16 cellular contexts compared by ENCODE assay signal in the genomic region with DNA sequence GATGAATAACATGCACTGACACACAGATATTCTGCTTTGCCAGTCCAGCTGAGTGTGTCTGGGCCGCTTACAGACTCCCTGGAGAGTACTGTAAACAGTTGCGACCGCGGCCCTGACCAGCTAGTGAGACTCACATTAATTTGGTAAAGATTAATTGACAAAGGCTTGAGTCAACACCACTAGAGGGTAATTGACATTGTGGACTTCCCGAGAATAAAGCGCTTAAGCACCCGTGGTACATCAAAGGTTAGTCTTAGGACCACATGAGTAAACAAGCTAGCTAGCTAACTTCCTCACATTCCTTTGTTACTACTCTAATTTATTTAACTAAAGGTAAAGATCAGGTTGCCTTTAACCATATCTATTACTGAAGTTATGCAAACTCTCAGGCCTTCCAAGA.
DNase-seq lines count a peak whose midpoint lies in the region; TF ChIP-seq lines count a peak whose summit lies in the region.
"Had no signal": no experiment of that assay in that cellular context is flagged by ENCODE, and none has a peak within 500 bp of the region (broad histone marks: within the 10 kb centered on the region; RNA-seq: fewer than 3 reads in every experiment).

No MANE protein-coding gene starts in this region.

- no peaks in the 10 kb centered on the region for H3K4me1 ChIP-seq in smooth muscle cell (ENCODE audit: low read depth)
- H3K4me1 ChIP-seq: heart left ventricle, vagina had no signal

- H3K4me1 Mint-ChIP-seq in activated T-helper 2 cell treated with anti-CD3 and anti-CD28 coated beads, Interferon-gamma antibody, Interleukin-2, Interleukin-4, amounts not matched to agents 10 μg/mL and 5 μg/mL and 100 μg/mL, durations not matched to agents 14 hours and 24 hours and 36 hours (ENCODE audit: low read depth): no peaks in the 10 kb centered on the region
- H3K4me1 Mint-ChIP-seq: activated B cell treated with CpG ODN at 0.5 μM for 24 hours; activated naive CD8-positive, alpha-beta T cell treated with anti-CD3 and anti-CD28 coated beads, Interleukin-2, amount 50 U/mL, for 24 hours had no signal

- TF ChIP-seq CTCF in smooth muscle cell (IDR thresholded peaks at IDR 0.05; ENCODE audit: borderline replicate concordance, insufficient read depth, poor library complexity, severe bottlenecking): no peak

- no peaks in the 10 kb centered on the region for H3K27me3 Mint-ChIP-seq in activated T-helper 2 cell treated with anti-CD3 and anti-CD28 coated beads, Interferon-gamma antibody, Interleukin-2, Interleukin-4, amounts not matched to agents 10 μg/mL and 5 μg/mL and 100 μg/mL, durations not matched to agents 14 hours and 24 hours and 36 hours (ENCODE audit: low read depth)
- H3K27me3 Mint-ChIP-seq: activated B cell treated with CpG ODN at 0.5 μM for 24 hours; activated naive CD8-positive, alpha-beta T cell treated with anti-CD3 and anti-CD28 coated beads, Interleukin-2, amount 50 U/mL, for 24 hours; CD4-positive, alpha-beta T cell had no signal

- in situ Hi-C loops in Caki2 (cut with HindIII; ENCODE audit: low pct_unique_long_range_greater_than_20kb, low sequenced_read_pairs): no loop called here

- H3K9ac ChIP-seq in smooth muscle cell (ENCODE audit: low read depth): no peak overlapping the region

- H3K27ac ChIP-seq in smooth muscle cell (ENCODE audit: low read depth): no peak overlapping the region
- H3K27ac ChIP-seq: heart left ventricle, vagina had no signal

- no peaks in the 10 kb centered on the region for H3K9me3 ChIP-seq in smooth muscle cell (replicated peaks; ENCODE audit: low read depth)
- H3K9me3 ChIP-seq: vagina had no signal

- H3K9me3 Mint-ChIP-seq in activated T-helper 2 cell treated with anti-CD3 and anti-CD28 coated beads, Interferon-gamma antibody, Interleukin-2, Interleukin-4, amounts not matched to agents 10 μg/mL and 5 μg/mL and 100 μg/mL, durations not matched to agents 14 hours and 24 hours and 36 hours: no peaks in the 10 kb centered on the region
- H3K9me3 Mint-ChIP-seq: activated B cell treated with CpG ODN at 0.5 μM for 24 hours had no signal

- no peak overlapping the region for H3K4me3 Mint-ChIP-seq in activated T-helper 2 cell treated with anti-CD3 and anti-CD28 coated beads, Interferon-gamma antibody, Interleukin-2, Interleukin-4, amounts not matched to agents 10 μg/mL and 5 μg/mL and 100 μg/mL, durations not matched to agents 14 hours and 24 hours and 36 hours (ENCODE audit: low read depth)
- H3K4me3 Mint-ChIP-seq: activated B cell treated with CpG ODN at 0.5 μM for 24 hours; activated naive CD8-positive, alpha-beta T cell treated with anti-CD3 and anti-CD28 coated beads, Interleukin-2, amount 50 U/mL, for 24 hours; CD4-positive, alpha-beta T cell had no signal

- no peak overlapping the region for H3K4me2 ChIP-seq in smooth muscle cell

- H3K36me3 Mint-ChIP-seq in activated T-helper 2 cell treated with anti-CD3 and anti-CD28 coated beads, Interferon-gamma antibody, Interleukin-2, Interleukin-4, amounts not matched to agents 10 μg/mL and 5 μg/mL and 100 μg/mL, durations not matched to agents 14 hours and 24 hours and 36 hours (ENCODE audit: low read depth): no peaks in the 10 kb centered on the region

- H2AFZ ChIP-seq in smooth muscle cell (ENCODE audit: low read depth): no peak overlapping the region

- no peaks in the 10 kb centered on the region for H3K79me2 ChIP-seq in smooth muscle cell (ENCODE audit: low read depth)

- intact Hi-C loops in activated T-helper 2 cell treated with anti-CD3 and anti-CD28 coated beads, Interferon-gamma antibody, Interleukin-2, Interleukin-4, amounts not matched to agents 10 μg/mL and 5 μg/mL and 100 μg/mL, durations not matched to agents 14 hours and 24 hours and 36 hours (cut with micrococcal nuclease): no loop called here

- DNase-seq in Caki2 (ENCODE audit: low read depth) (peak; percentile 43), NCI-H1092 treated with DMSO at 0.1 percent for 48 hours (lab: John Stamatoyannopoulos, UW) (peak; percentile 24), NCI-H774 (lab: John Stamatoyannopoulos, UW) (peak; percentile 99), kidney tubule cell (ENCODE audit: low spot score) (peak; percentile 62), medulla oblongata (ENCODE audit: extremely low spot score) (no peak), NCI-H2171 treated with DMSO at 0.1 percent for 48 hours (lab: John Stamatoyannopoulos, UW) (no peak), smooth muscle cell (lab: John Stamatoyannopoulos, UW; ENCODE audit: unreplicated experiment) (no peak)
- DNase-seq in activated T-helper 2 cell treated with anti-CD3 and anti-CD28 coated beads, Interferon-gamma antibody, Interleukin-2, Interleukin-4, amounts not matched to agents 10 μg/mL and 5 μg/mL and 100 μg/mL, durations not matched to agents 14 hours and 24 hours and 36 hours (ENCODE audit: low spot score): no peak
- DNase-seq: activated B cell treated with CpG ODN at 0.5 μM for 24 hours; activated naive CD8-positive, alpha-beta T cell treated with anti-CD3 and anti-CD28 coated beads, Interleukin-2, amount 50 U/mL, for 24 hours; caudate nucleus; CD4-positive, alpha-beta T cell; effector CD4-positive, alpha-beta T cell; heart left ventricle; T-helper 2 cell had no signal

- no peaks in the 10 kb centered on the region for H4K20me1 ChIP-seq in smooth muscle cell (ENCODE audit: low read depth)

- no peaks in the 10 kb centered on the region for H3K27me3 ChIP-seq in smooth muscle cell (ENCODE audit: low read depth)
- H3K27me3 ChIP-seq: heart left ventricle, vagina had no signal

- 52% methylated on average over 7 of the region's 7 CpGs for WGBS in smooth muscle cell (ENCODE audit: low lambda C conversion rate)

- H3K4me3 ChIP-seq in smooth muscle cell: no peak overlapping the region
- H3K4me3 ChIP-seq: heart left ventricle, vagina had no signal

- no peak overlapping the region for H3K27ac Mint-ChIP-seq in activated T-helper 2 cell treated with anti-CD3 and anti-CD28 coated beads, Interferon-gamma antibody, Interleukin-2, Interleukin-4, amounts not matched to agents 10 μg/mL and 5 μg/mL and 100 μg/mL, durations not matched to agents 14 hours and 24 hours and 36 hours
- H3K27ac Mint-ChIP-seq: activated B cell treated with CpG ODN at 0.5 μM for 24 hours; activated naive CD8-positive, alpha-beta T cell treated with anti-CD3 and anti-CD28 coated beads, Interleukin-2, amount 50 U/mL, for 24 hours; CD4-positive, alpha-beta T cell had no signal

- no peaks in the 10 kb centered on the region for H3K36me3 ChIP-seq in smooth muscle cell (ENCODE audit: low read depth)
- H3K36me3 ChIP-seq: heart left ventricle, vagina had no signal

- no peaks in the 10 kb centered on the region for H3F3A ChIP-seq in smooth muscle cell (ENCODE audit: low read depth)

Comparison
In these comparisons a context has a peak if more than half of its experiments do, and no peak if none do; other contexts are left out.
1. DNase-seq: peak in Caki2 (single experiment), NCI-H1092 treated with DMSO at 0.1 percent for 48 hours (single experiment), NCI-H774 (single experiment) and kidney tubule cell (single experiment); none in activated T-helper 2 cell treated with anti-CD3 and anti-CD28 coated beads, Interferon-gamma antibody, Interleukin-2, Interleukin-4, amounts not matched to agents 10 μg/mL and 5 μg/mL and 100 μg/mL, durations not matched to agents 14 hours and 24 hours and 36 hours (single experiment), medulla oblongata (single experiment), NCI-H2171 treated with DMSO at 0.1 percent for 48 hours (single experiment) and smooth muscle cell (single experiment).